Comparison of ENCODE assay signal across 8 cellular contexts in the genomic region with DNA sequence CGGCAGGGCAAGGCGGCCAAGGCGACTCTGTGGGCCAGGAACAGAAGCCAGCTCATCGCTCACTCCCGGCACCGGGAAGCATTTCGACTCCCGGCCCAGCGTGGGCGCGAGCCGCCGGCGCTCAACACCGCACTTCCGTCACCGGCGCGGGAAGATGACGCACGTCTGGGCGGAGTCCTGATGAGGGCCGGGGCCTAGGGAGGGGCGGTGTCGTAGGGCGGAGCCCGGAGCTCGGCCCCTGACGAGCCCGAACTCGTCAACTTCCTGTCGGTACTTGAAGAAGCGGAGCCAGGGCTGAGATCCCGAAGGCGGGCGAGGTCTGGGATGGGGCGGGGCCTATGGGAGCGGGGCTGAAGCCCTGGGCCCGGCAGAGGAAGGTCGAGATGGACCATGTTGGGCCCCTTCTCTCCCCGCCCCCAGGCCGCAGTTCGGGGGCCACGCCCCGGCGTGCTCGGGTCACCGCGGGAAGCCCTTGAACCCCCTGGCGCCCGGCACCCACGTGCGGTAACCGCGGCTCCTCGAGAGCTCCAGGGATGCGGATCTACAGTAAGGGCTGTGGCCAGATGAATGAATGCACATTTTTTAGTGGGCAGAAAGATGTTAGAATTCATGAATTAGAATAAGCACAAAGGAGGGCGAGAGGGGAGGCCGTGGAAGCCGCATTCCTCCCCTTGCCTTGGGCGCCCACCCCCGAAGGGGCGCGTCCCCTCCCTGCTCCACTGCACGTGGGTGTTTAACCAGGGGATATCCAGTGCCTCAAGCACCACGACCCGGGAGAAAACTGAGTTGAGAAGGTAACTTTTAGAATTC. TPM values are rescaled to one million over a fixed set of nuclear protein-coding genes. Genes with fewer than 3 reads are reported as not detected.
A peak's percentile ranks its signal among the peaks of the same experiment; 100 is the strongest.
DNase-seq lines count a peak whose midpoint lies in the region; ATAC-seq and TF ChIP-seq lines count a peak whose summit lies in the region.

TSS of gene RNASEH1 (minus strand) at position 129 of the 810 bp plus-strand sequence. CDS start at position 56, 73 bp downstream.

- no peaks in the 10 kb centered on the region for H4K20me1 ChIP-seq in SU-DHL-6 (ENCODE audit: low read depth, low read length)
- H4K20me1 ChIP-seq in osteoblast (ENCODE audit: insufficient read depth, low read length), result no peaks in the 10 kb centered on the region

- peak within 1 kb of the TSS; percentile 90 for H3K27ac ChIP-seq in SU-DHL-6 (ENCODE audit: low read depth, low read length)
- peak within 1 kb of the TSS; percentile 87 for H3K27ac ChIP-seq in osteoblast (ENCODE audit: low read depth, low read length)
- H3K27ac ChIP-seq in thoracic aorta, result peak within 1 kb of the TSS; percentile 91 to 93

- H3K79me2 ChIP-seq in SU-DHL-6 (ENCODE audit: insufficient read depth, low read length), result peaks cover 29% of the 10 kb centered on the region
- peaks cover 43% of the 10 kb centered on the region for H3K79me2 ChIP-seq in osteoblast (ENCODE audit: insufficient read depth, low read length)

- H3K27me3 Mint-ChIP-seq in activated naive CD8-positive, alpha-beta T cell treated with anti-CD3 and anti-CD28 coated beads, Interleukin-2, amount 10 ng/mL, durations not matched to agents 7 days and 5 days, result no peaks in the 10 kb centered on the region
- peaks cover 3% of the 10 kb centered on the region for H3K27me3 Mint-ChIP-seq in glutamatergic neuron (ENCODE audit: unreplicated experiment)

- peak; percentile 93 for DNase-seq in NCI-H128 (lab: John Stamatoyannopoulos, UW; ENCODE audit: unreplicated experiment)
- DNase-seq in activated naive CD8-positive, alpha-beta T cell treated with anti-CD3 and anti-CD28 coated beads, Interleukin-2, amount 10 ng/mL, durations not matched to agents 7 days and 5 days, result peak; percentile 100
- DNase-seq in glutamatergic neuron, result peak; percentile 99
- peak; percentile 100 for DNase-seq in osteoblast (ENCODE audit: insufficient read length, low spot score, missing footprints)
- peak; percentile 93 for DNase-seq in thoracic aorta (ENCODE audit: low spot score)

- peak within 1 kb of the TSS; percentile 99 for H3K9ac ChIP-seq in SU-DHL-6 (ENCODE audit: low read length)

- H3K4me1 ChIP-seq in osteoblast (ENCODE audit: insufficient read depth, low read length), result peaks cover 10% of the 10 kb centered on the region
- H3K4me1 ChIP-seq in thoracic aorta (ENCODE audit: control insufficient read depth in 1 of 2, low read depth in 2 of 2), result peaks cover 7 to 16% of the 10 kb centered on the region in 2 donors

- H3K4me3 ChIP-seq in SU-DHL-6 (ENCODE audit: insufficient read depth, low read length, poor library complexity, severe bottlenecking), result peak within 1 kb of the TSS; percentile 99
- H3K4me3 ChIP-seq in osteoblast (ENCODE audit: insufficient read depth, low read length), result peak within 1 kb of the TSS; percentile 97
- H3K4me3 ChIP-seq in thoracic aorta, result peak within 1 kb of the TSS; percentile 99

- peak within 1 kb of the TSS; percentile 93 for H3K27ac Mint-ChIP-seq in activated naive CD8-positive, alpha-beta T cell treated with anti-CD3 and anti-CD28 coated beads, Interleukin-2, amount 10 ng/mL, durations not matched to agents 7 days and 5 days
- peak within 1 kb of the TSS; percentile 89 for H3K27ac Mint-ChIP-seq in glutamatergic neuron (ENCODE audit: unreplicated experiment)

- H2AFZ ChIP-seq in SU-DHL-6 (ENCODE audit: low read depth, low read length, severe bottlenecking) (peak within 1 kb of the TSS; percentile 77), osteoblast (ENCODE audit: low read length) (peak within 1 kb of the TSS; percentile 94)

- no peaks in the 10 kb centered on the region for H3K9me3 Mint-ChIP-seq in activated naive CD8-positive, alpha-beta T cell treated with anti-CD3 and anti-CD28 coated beads, Interleukin-2, amount 10 ng/mL, durations not matched to agents 7 days and 5 days
- peaks cover 6% of the 10 kb centered on the region for H3K9me3 Mint-ChIP-seq in glutamatergic neuron (ENCODE audit: unreplicated experiment)

- POLR2A ChIA-PET in activated naive CD8-positive, alpha-beta T cell treated with anti-CD3 and anti-CD28 coated beads, Interleukin-2, amount 10 ng/mL, durations not matched to agents 7 days and 5 days (lab: Charles Lee), result interaction anchor here (0.6 to 3.3 kb wide), 17 partner anchors 9 to 200 kb away, joined by 3 to 31 read pairs (median 4); partner anchors contain the start of genes ADI1, EIPR1, RPS7 and TRAPPC12

- TF ChIP-seq CTCF in SU-DHL-6 (IDR thresholded peaks at IDR 0.05; ENCODE audit: insufficient read depth, low read length, poor library complexity, severe bottlenecking) (no peak), glutamatergic neuron (IDR thresholded peaks at IDR 0.05; ENCODE audit: partially characterized antibody, unreplicated experiment) (no peak), osteoblast (IDR thresholded peaks at IDR 0.05; ENCODE audit: extremely low read depth, low read depth, low read length) (no peak), thoracic aorta (IDR thresholded peaks at IDR 0.05) (no peak)

- H3F3A ChIP-seq in SU-DHL-6 (ENCODE audit: insufficient read depth), result peaks cover 12% of the 10 kb centered on the region

- H3K36me3 ChIP-seq in SU-DHL-6 (ENCODE audit: low read length) (peaks cover 10% of the 10 kb centered on the region; the same call in 1 of the 2 replicates), osteoblast (ENCODE audit: insufficient read depth, low read length) (peaks cover 33% of the 10 kb centered on the region), thoracic aorta (peaks cover 18% of the 10 kb centered on the region)

- no peaks in the 10 kb centered on the region for H3K27me3 ChIP-seq in SU-DHL-6 (ENCODE audit: low read length)
- no peaks in the 10 kb centered on the region for H3K27me3 ChIP-seq in osteoblast (ENCODE audit: insufficient read depth, low read length)
- H3K27me3 ChIP-seq in thoracic aorta (replicated peaks; ENCODE audit: insufficient read depth), result no peaks in the 10 kb centered on the region

- peak; percentile 73 for TF ChIP-seq POLR2A in GM10847 (IDR thresholded peaks at IDR 0.05; ENCODE audit: extremely low read depth, insufficient read length)

- H3K4me3 Mint-ChIP-seq in activated naive CD8-positive, alpha-beta T cell treated with anti-CD3 and anti-CD28 coated beads, Interleukin-2, amount 10 ng/mL, durations not matched to agents 7 days and 5 days, result peak within 1 kb of the TSS; percentile 90
- peak within 1 kb of the TSS; percentile 92 for H3K4me3 Mint-ChIP-seq in glutamatergic neuron (ENCODE audit: unreplicated experiment)

- H3K9me2 ChIP-seq in SU-DHL-6 (replicated peaks; ENCODE audit: insufficient read depth, low read length), result no peaks in the 10 kb centered on the region

- H3K4me2 ChIP-seq in SU-DHL-6 (ENCODE audit: low read depth, low read length, poor library complexity, severe bottlenecking) (peak within 1 kb of the TSS; percentile 74), osteoblast (ENCODE audit: insufficient read depth, low read length) (peak within 1 kb of the TSS; percentile 98)

- H3K9me3 ChIP-seq in SU-DHL-6 (ENCODE audit: insufficient read depth, low read length) (no peaks in the 10 kb centered on the region), osteoblast (ENCODE audit: low read depth, low read length) (no peaks in the 10 kb centered on the region), thoracic aorta (no peaks in the 10 kb centered on the region)

- ATAC-seq in HG02678 (IDR thresholded peaks at IDR 0.05; ENCODE audit: unreplicated experiment), result peak; percentile 97
- peak; percentile 98 for ATAC-seq in activated naive CD8-positive, alpha-beta T cell treated with anti-CD3 and anti-CD28 coated beads, Interleukin-2, amount 10 ng/mL, durations not matched to agents 7 days and 5 days (ENCODE audit: low read depth)
- ATAC-seq in thoracic aorta (ENCODE audit: insufficient number of reproducible peaks, low FRiP score, low read depth), result peak; percentile 100

- H3K36me3 Mint-ChIP-seq in activated naive CD8-positive, alpha-beta T cell treated with anti-CD3 and anti-CD28 coated beads, Interleukin-2, amount 10 ng/mL, durations not matched to agents 7 days and 5 days, result peaks cover 12% of the 10 kb centered on the region
- no peaks in the 10 kb centered on the region for H3K36me3 Mint-ChIP-seq in glutamatergic neuron (ENCODE audit: unreplicated experiment)

- peaks cover 29% of the 10 kb centered on the region for H3K4me1 Mint-ChIP-seq in activated naive CD8-positive, alpha-beta T cell treated with anti-CD3 and anti-CD28 coated beads, Interleukin-2, amount 10 ng/mL, durations not matched to agents 7 days and 5 days
- H3K4me1 Mint-ChIP-seq in glutamatergic neuron (ENCODE audit: low read depth, unreplicated experiment), result peaks cover 8% of the 10 kb centered on the region

RNA-seq across cellular contexts. Expression of gene RNASEH1, which starts in this region (rescaled TPM):
- total RNA-seq in activated naive CD8-positive, alpha-beta T cell treated with anti-CD3 and anti-CD28 coated beads, Interleukin-2, amount 10 ng/mL, durations not matched to agents 7 days and 5 days, result 10 to 100 TPM; 24.7 to 24.9 TPM
- total RNA-seq in glutamatergic neuron (ENCODE audit: unreplicated experiment) (34.6 TPM), osteoblast (35.9 and 39.4 TPM in 2 replicates), thoracic aorta (10 to 100 TPM; 15.0 to 26.2 TPM)

Comparison
In these comparisons a context has a peak if more than half of its experiments do, and no peak if none do; other contexts are left out.
1. Peak in every context shown above with its lines: DNase-seq, ATAC-seq, H3K4me3 ChIP-seq and H3K27ac ChIP-seq.